ENCODE assay signal across 1 cellular context in the genomic region with DNA sequence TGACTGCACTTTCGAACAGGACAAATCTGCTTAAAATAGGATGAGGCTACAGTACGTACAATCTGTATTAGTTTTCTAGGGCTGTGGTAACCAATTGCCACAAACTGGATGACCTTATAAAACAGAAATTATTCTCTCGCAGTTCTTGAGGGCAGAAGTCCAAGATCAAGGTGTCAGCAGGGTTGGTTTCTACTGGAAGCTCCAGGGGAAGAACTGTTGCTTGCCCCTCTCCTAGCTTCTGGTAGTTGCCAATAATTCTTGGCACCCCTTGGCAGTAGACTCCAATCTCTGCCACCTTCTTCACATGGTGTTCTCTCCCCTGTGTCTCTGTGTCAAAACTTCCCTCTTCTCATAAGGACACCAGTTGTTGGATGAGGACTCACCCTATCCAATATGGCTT.
TF ChIP-seq lines count a peak whose summit lies in the region.

No MANE protein-coding gene starts in this region.

TF ChIP-seq in HepG2, 621 proteins besides CTCF, POLR2A, EP300 and RAD21:
- TF ChIP-seq MBD4 (IDR thresholded peaks at IDR 0.05; ENCODE audit: borderline replicate concordance, low read length) (no peak), ZNF24 (IDR thresholded peaks at IDR 0.05) (no peak), ZNF160 (CRISPR knock-in tag; IDR thresholded peaks at IDR 0.05) (no peak), TCF7 (IDR thresholded peaks at IDR 0.05; ENCODE audit: low read depth) (no peak), GABPB1 (CRISPR knock-in tag; IDR thresholded peaks at IDR 0.05) (no peak), FOXO1 (CRISPR knock-in tag; IDR thresholded peaks at IDR 0.05) (no peak), HOXD1 (CRISPR knock-in tag; IDR thresholded peaks at IDR 0.05) (no peak), FOXK2 (IDR thresholded peaks at IDR 0.05) (no peak), TMF1 (CRISPR knock-in tag; IDR thresholded peaks at IDR 0.05; ENCODE audit: low read depth) (no peak)
- TF ChIP-seq, protein P1, sequence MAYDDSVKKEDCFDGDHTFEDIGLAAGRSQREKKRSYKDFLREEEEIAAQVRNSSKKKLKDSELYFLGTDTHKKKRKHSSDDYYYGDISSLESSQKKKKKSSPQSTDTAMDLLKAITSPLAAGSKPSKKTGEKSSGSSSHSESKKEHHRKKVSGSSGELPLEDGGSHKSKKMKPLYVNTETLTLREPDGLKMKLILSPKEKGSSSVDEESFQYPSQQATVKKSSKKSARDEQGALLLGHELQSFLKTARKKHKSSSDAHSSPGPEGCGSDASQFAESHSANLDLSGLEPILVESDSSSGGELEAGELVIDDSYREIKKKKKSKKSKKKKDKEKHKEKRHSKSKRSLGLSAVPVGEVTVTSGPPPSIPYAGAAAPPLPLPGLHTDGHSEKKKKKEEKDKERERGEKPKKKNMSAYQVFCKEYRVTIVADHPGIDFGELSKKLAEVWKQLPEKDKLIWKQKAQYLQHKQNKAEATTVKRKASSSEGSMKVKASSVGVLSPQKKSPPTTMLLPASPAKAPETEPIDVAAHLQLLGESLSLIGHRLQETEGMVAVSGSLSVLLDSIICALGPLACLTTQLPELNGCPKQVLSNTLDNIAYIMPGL (CRISPR knock-in tag; IDR thresholded peaks at IDR 0.05; ENCODE audit: borderline replicate concordance in 1 of 2, low read depth in 1 of 2), result no peak
- TF ChIP-seq, protein P2, sequence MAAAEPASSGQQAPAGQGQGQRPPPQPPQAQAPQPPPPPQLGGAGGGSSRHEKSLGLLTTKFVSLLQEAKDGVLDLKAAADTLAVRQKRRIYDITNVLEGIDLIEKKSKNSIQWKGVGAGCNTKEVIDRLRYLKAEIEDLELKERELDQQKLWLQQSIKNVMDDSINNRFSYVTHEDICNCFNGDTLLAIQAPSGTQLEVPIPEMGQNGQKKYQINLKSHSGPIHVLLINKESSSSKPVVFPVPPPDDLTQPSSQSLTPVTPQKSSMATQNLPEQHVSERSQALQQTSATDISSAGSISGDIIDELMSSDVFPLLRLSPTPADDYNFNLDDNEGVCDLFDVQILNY (CRISPR knock-in tag; conservative IDR thresholded peaks at IDR 0.05), result no peak
- TF ChIP-seq, protein P3, sequence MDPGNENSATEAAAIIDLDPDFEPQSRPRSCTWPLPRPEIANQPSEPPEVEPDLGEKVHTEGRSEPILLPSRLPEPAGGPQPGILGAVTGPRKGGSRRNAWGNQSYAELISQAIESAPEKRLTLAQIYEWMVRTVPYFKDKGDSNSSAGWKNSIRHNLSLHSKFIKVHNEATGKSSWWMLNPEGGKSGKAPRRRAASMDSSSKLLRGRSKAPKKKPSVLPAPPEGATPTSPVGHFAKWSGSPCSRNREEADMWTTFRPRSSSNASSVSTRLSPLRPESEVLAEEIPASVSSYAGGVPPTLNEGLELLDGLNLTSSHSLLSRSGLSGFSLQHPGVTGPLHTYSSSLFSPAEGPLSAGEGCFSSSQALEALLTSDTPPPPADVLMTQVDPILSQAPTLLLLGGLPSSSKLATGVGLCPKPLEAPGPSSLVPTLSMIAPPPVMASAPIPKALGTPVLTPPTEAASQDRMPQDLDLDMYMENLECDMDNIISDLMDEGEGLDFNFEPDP (CRISPR knock-in tag; conservative IDR thresholded peaks at IDR 0.05), result no peak
- TF ChIP-seq, protein P4, sequence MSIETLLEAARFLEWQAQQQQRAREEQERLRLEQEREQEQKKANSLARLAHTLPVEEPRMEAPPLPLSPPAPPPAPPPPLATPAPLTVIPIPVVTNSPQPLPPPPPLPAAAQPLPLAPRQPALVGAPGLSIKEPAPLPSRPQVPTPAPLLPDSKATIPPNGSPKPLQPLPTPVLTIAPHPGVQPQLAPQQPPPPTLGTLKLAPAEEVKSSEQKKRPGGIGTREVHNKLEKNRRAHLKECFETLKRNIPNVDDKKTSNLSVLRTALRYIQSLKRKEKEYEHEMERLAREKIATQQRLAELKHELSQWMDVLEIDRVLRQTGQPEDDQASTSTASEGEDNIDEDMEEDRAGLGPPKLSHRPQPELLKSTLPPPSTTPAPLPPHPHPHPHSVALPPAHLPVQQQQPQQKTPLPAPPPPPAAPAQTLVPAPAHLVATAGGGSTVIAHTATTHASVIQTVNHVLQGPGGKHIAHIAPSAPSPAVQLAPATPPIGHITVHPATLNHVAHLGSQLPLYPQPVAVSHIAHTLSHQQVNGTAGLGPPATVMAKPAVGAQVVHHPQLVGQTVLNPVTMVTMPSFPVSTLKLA (IDR thresholded peaks at IDR 0.05), result no peak
TF ChIP-seq in HepG2: peak in this region for 0.
